ENCODE assay signal across 30 cellular contexts in the genomic region with DNA sequence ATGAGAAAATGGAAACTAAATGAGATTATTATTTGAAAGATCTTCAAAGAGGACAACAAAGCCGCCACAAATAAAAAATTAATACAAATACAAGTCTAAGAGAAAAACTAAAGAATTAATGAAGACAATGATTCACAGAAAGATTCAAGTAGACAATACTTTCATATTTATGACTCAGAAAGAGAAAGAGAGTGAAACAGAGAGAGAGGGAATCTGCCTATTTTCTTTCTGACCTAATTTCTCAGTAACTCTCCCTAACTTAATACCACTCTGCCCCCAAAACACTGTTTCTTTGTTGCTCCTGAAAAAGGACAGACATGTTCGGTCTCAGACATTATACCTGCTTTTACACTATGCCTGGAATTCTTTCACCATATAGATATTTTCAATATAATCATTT.
"Had no signal": no experiment of that assay in that cellular context is flagged by ENCODE, and none has a peak within 500 bp of the region (broad histone marks: within the 10 kb centered on the region; RNA-seq: fewer than 3 reads in every experiment).

No MANE protein-coding gene starts in this region.

- FAIRE-seq: astrocyte, bronchial epithelial cell had no signal

- H3K27ac ChIP-seq: brain microvascular endothelial cell, coronary artery, dorsolateral prefrontal cortex, foreskin keratinocyte, gastrocnemius medialis, heart left ventricle, WERI-Rb-1 had no signal

- H3K4me1 ChIP-seq: foreskin keratinocyte, gastrocnemius medialis, heart left ventricle had no signal

- H3K4me3 ChIP-seq: coronary artery, dorsolateral prefrontal cortex, gastrocnemius medialis, heart left ventricle had no signal

- H3K9me3 ChIP-seq: gastrocnemius medialis, heart left ventricle had no signal

- DNase-seq: activated B cell treated with CpG ODN at 0.5 μM for 24 hours; activated CD4-positive, alpha-beta T cell treated with anti-CD3 and anti-CD28 coated beads for 48 hours; activated CD4-positive, alpha-beta T cell treated with anti-CD3 and anti-CD28 coated beads, Interleukin-2, amount 50 U/mL, for 1 hour; activated CD4-positive, alpha-beta T cell treated with anti-CD3 and anti-CD28 coated beads, Interleukin-2, amount 50 U/mL, for 48 hours; activated CD8-positive, alpha-beta memory T cell treated with anti-CD3 and anti-CD28 coated beads, Interleukin-2, amount 10 ng/mL, durations not matched to agents 7 days and 5 days; activated CD8-positive, alpha-beta memory T cell treated with anti-CD3 and anti-CD28 coated beads, Interleukin-2, amount 50 U/mL, for 4 hours; activated CD8-positive, alpha-beta T cell treated with anti-CD3 and anti-CD28 coated beads for 36 hours; activated effector memory CD4-positive, alpha-beta T cell treated with anti-CD3 and anti-CD28 coated beads, Interleukin-2, amount 50 U/mL, for 16 hours; activated naive CD4-positive, alpha-beta T cell treated with anti-CD3 and anti-CD28 coated beads for 36 hours; activated T-cell treated with anti-CD3 and anti-CD28 coated beads, Interleukin-2, amount 50 U/mL, for 1 hour; activated T-cell treated with anti-CD3 and anti-CD28 coated beads, Interleukin-2, amount 50 U/mL, for 48 hours; amniotic stem cell; anterior cingulate cortex; brain microvascular endothelial cell; dorsolateral prefrontal cortex; effector memory CD4-positive, alpha-beta T cell; endodermal cell; foreskin keratinocyte; gastrocnemius medialis; glutamatergic neuron; heart left ventricle; T-helper 17 cell; T1000; WERI-Rb-1 had no signal

- H3K27me3 ChIP-seq: brain microvascular endothelial cell, dorsolateral prefrontal cortex, foreskin keratinocyte, gastrocnemius medialis, heart left ventricle had no signal

- H3K36me3 ChIP-seq: brain microvascular endothelial cell, gastrocnemius medialis, heart left ventricle, WERI-Rb-1 had no signal

- ATAC-seq: activated CD4-positive, CD25-positive, alpha-beta regulatory T cell treated with anti-CD3 and anti-CD28 coated beads, Interleukin-2, amount 50 U/mL, for 24 hours; activated CD8-positive, alpha-beta memory T cell treated with anti-CD3 and anti-CD28 coated beads, Interleukin-2, amount 10 ng/mL, durations not matched to agents 7 days and 5 days; activated CD8-positive, alpha-beta T cell treated with anti-CD3 and anti-CD28 coated beads for 36 hours; activated naive CD4-positive, alpha-beta T cell treated with anti-CD3 and anti-CD28 coated beads, Interleukin-2, amount 50 U/mL, for 72 hours; esophagus mucosa; foreskin keratinocyte; gastrocnemius medialis; heart left ventricle; T-helper 17 cell had no signal
